In the genomic region with DNA sequence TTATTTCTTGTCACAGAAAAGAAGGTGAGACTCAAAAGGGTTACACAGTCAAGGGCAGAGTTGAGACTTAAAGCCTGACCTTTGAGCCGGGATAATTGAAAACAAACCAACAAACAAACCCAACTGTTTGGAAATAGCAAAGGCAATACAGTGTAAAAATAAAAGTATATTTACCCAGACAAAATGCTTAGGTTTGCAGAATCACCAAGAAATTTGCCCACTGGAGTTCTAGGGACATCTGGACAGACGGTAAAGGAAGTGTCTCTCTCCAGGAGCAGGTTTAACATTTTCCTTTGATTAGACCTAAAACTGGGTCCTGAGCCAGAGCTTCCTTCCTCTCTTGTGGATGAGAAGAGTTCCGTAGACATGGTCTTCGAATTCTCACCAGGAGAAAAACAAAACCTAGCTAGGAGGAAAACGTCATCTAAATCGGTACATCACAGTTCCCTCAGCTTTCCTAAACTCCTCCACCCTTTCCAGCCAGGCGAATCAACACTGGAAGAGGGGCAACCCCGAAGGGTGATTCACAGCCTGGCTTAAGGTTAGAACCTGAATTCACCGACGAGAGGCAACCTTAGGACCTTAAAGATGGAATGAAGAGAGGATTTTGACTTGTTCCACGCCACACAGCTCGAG, we compare ENCODE assay signal across 9 cellular contexts. TPM values are rescaled to one million over a fixed set of nuclear protein-coding genes. Genes with fewer than 3 reads are reported as not detected.
DNase-seq lines count a peak whose midpoint lies in the region; ATAC-seq, FAIRE-seq and TF ChIP-seq lines count a peak whose summit lies in the region.
"Had no signal": no experiment of that assay in that cellular context is flagged by ENCODE, and none has a peak within 500 bp of the region (broad histone marks: within the 10 kb centered on the region; RNA-seq: fewer than 3 reads in every experiment).

No MANE protein-coding gene starts in this region.

- BruUV-seq in OCI-LY7 (replicated peaks; lab: Mats Ljungman, UMichigan) (TSS peak; percentile 70), endothelial cell of umbilical vein (replicated peaks; lab: Mats Ljungman, UMichigan) (TSS peak; percentile 76)

- H3K4me1 ChIP-seq in OCI-LY7 (ENCODE audit: insufficient read depth, low read length, poor library complexity, severe bottlenecking) = peaks cover 15% of the 10 kb centered on the region
- H3K4me1 ChIP-seq in endothelial cell of umbilical vein (ENCODE audit: control insufficient read depth, extremely low read depth, insufficient read depth, low read length) = peaks cover 9% of the 10 kb centered on the region
- peaks cover 7% of the 10 kb centered on the region for H3K4me1 ChIP-seq in parathyroid adenoma

- H3K27me3 ChIP-seq in endothelial cell of umbilical vein (ENCODE audit: control insufficient read depth in 2 of 2, insufficient read depth in 2 of 2, low read length in 2 of 2) (no peaks in the 10 kb centered on the region), parathyroid adenoma (ENCODE audit: control insufficient read depth, insufficient read depth, low read length) (no peaks in the 10 kb centered on the region)

- H4K20me1 ChIP-seq in OCI-LY7 (ENCODE audit: insufficient read depth, low read length) (no peaks in the 10 kb centered on the region), endothelial cell of umbilical vein (replicated peaks; ENCODE audit: control insufficient read depth, extremely low read depth, insufficient read depth, low read length) (no peaks in the 10 kb centered on the region)

- H3K36me3 ChIP-seq in OCI-LY7 (ENCODE audit: insufficient read depth, low read length) (peaks cover 14% of the 10 kb centered on the region; the same call in 1 of the 2 replicates), endothelial cell of umbilical vein (ENCODE audit: control insufficient read depth in 2 of 2, extremely low read depth in 1 of 2, insufficient read depth in 2 of 2, low read length in 2 of 2) (no peaks in the 10 kb centered on the region), parathyroid adenoma (ENCODE audit: control insufficient read depth, insufficient read depth, low read length) (no peaks in the 10 kb centered on the region)

- DNase-seq in EL (peak; percentile 34), OCI-LY7 (ENCODE audit: low spot score) (no peak), endothelial cell of umbilical vein (ENCODE audit: low read depth, low spot score) (no peak), amygdala (lab: John Stamatoyannopoulos, UW) (no peak), NCI-H128 (lab: John Stamatoyannopoulos, UW; ENCODE audit: unreplicated experiment) (no peak), NCI-H748 (lab: John Stamatoyannopoulos, UW; ENCODE audit: unreplicated experiment) (no peak)

- H3K4me2 ChIP-seq in OCI-LY7 (ENCODE audit: low read length) (peak overlapping the region; percentile 80), endothelial cell of umbilical vein (ENCODE audit: insufficient read depth, low read length) (peak overlapping the region; percentile 94), parathyroid adenoma (ENCODE audit: low read length) (peak overlapping the region; percentile 90)

- intact Hi-C loops in OCI-LY7 (cut with micrococcal nuclease; ENCODE audit: unreplicated experiment) = loop anchor here (5.0 kb wide), 2 partner anchors 119 to 299 kb away; a partner anchor contains a TSS
- intact Hi-C loops in endothelial cell of umbilical vein (cut with micrococcal nuclease) = loop anchor here (5.0 kb wide), 1 partner anchor 154 kb away; a partner anchor contains a TSS

- no peak for ATAC-seq in GM19397 (IDR thresholded peaks at IDR 0.05; ENCODE audit: unreplicated experiment)

- no peak for TF ChIP-seq POLR2A in endothelial cell of umbilical vein (IDR thresholded peaks at IDR 0.05; ENCODE audit: low read depth, low read length)

- CTCF ChIA-PET in OCI-LY7 (lab: Charles Lee; ENCODE audit: unreplicated experiment) (interaction anchor here (0.7 kb wide), 1 partner anchor 21 kb away, joined by 3 read pairs; a partner anchor contains a TSS), endothelial cell of umbilical vein (lab: Charles Lee) (interaction anchor here (1.5 to 1.9 kb wide), 2 partner anchors 22 to 108 kb away, joined by 6 to 30 read pairs; a partner anchor contains a TSS)

- H2AFZ ChIP-seq in OCI-LY7 (ENCODE audit: low read length) (peak overlapping the region; percentile 82), endothelial cell of umbilical vein (ENCODE audit: low read depth, low read length) (peak overlapping the region; percentile 83), parathyroid adenoma (peak overlapping the region; percentile 69)

- H3K9me3 ChIP-seq in OCI-LY7 (ENCODE audit: low read length) (no peaks in the 10 kb centered on the region), endothelial cell of umbilical vein (replicated peaks; ENCODE audit: control insufficient read depth, insufficient read depth, low read length) (no peaks in the 10 kb centered on the region), parathyroid adenoma (ENCODE audit: control insufficient read depth, low read length) (no peaks in the 10 kb centered on the region)

- peaks cover 13% of the 10 kb centered on the region; the same call in 1 of the 2 replicates for H3K79me2 ChIP-seq in OCI-LY7 (ENCODE audit: insufficient read depth, low read depth, low read length)
- H3K79me2 ChIP-seq in endothelial cell of umbilical vein (ENCODE audit: control insufficient read depth, insufficient read depth, low read length) = peaks cover 8% of the 10 kb centered on the region
- H3K79me2 ChIP-seq in parathyroid adenoma = no peaks in the 10 kb centered on the region

- H3K9me2 ChIP-seq in OCI-LY7 (ENCODE audit: insufficient read depth, low read length) = no peaks in the 10 kb centered on the region

- POLR2A ChIA-PET in OCI-LY7 (lab: Charles Lee) = interaction anchor here (1.1 to 2.9 kb wide), 5 partner anchors 9 to 148 kb away, joined by 3 to 18 read pairs (median 5); no protein-coding TSS in a partner anchor
- POLR2A ChIA-PET in endothelial cell of umbilical vein (lab: Charles Lee) = no interaction called here

- peak overlapping the region; percentile 83 for H3K4me3 ChIP-seq in OCI-LY7 (ENCODE audit: low read depth, low read length, poor library complexity, severe bottlenecking)
- H3K4me3 ChIP-seq in endothelial cell of umbilical vein (replicated peaks in 1 of 3; ENCODE audit: insufficient read depth in 1 of 3, low read depth in 1 of 3, low read length in 3 of 3) = peak overlapping the region; percentile 55 to 86 (median 79)
- H3K4me3 ChIP-seq in parathyroid adenoma (ENCODE audit: low read depth, low read length) = peak overlapping the region; percentile 53

- H3K27ac ChIP-seq in OCI-LY7 (ENCODE audit: low read depth, low read length, poor library complexity, severe bottlenecking) (peak overlapping the region; percentile 54), endothelial cell of umbilical vein (ENCODE audit: insufficient read depth, low read depth, low read length) (peak overlapping the region; percentile 4), parathyroid adenoma (no peak overlapping the region)

- H3K9me1 ChIP-seq in endothelial cell of umbilical vein (replicated peaks; ENCODE audit: control insufficient read depth, extremely low read depth, insufficient read depth, low read length) = no peaks in the 10 kb centered on the region

- H3K9ac ChIP-seq in endothelial cell of umbilical vein (replicated peaks; ENCODE audit: extremely low read depth, insufficient read depth, low read length) (peak overlapping the region; percentile 47), parathyroid adenoma (no peak overlapping the region)

- TF ChIP-seq CTCF in OCI-LY7 (conservative IDR thresholded peaks at IDR 0.05; ENCODE audit: low read length) (no peak), endothelial cell of umbilical vein (IDR thresholded peaks at IDR 0.05; ENCODE audit: extremely low read depth in 1 of 2, insufficient read depth in 1 of 2, low read depth in 1 of 2, low read length in 2 of 2) (no peak), parathyroid adenoma (IDR thresholded peaks at IDR 0.05) (no peak)

- dilution Hi-C loops in endothelial cell of umbilical vein (cut with MboI; ENCODE audit: extremely low pct_ligation_motif_present, low sequenced_read_pairs) = no loop called here

- peak; percentile 53 for FAIRE-seq in endothelial cell of umbilical vein (lab: Jason Lieb, UNC)

RNA-seq across cellular contexts. Expression of a gene that starts 0.7 kb away (rescaled TPM):
- 19.2 and 21.8 TPM in 2 replicates for total RNA-seq in OCI-LY7 (2014; rRNA removed; shearing (Covaris generic))
- 21.1 and 26.9 TPM in 2 replicates for total RNA-seq in OCI-LY7 (2022)
- total RNA-seq in endothelial cell of umbilical vein = 13.3 and 13.6 TPM in 2 replicates
- polyA plus RNA-seq in endothelial cell of umbilical vein = 5.5 and 8.1 TPM in 2 replicates
- 10.0 and 11.7 TPM in 2 replicates for polyA plus RNA-seq in endothelial cell of umbilical vein (2011; cell fraction: cytosol; rRNA removed)
- polyA plus RNA-seq in endothelial cell of umbilical vein (2011; cell fraction: nucleus; rRNA removed) = 12.0 and 14.4 TPM in 2 replicates
- 3.0 and 8.6 TPM in 2 replicates for polyA plus RNA-seq in endothelial cell of umbilical vein (2012)
- polyA minus RNA-seq in endothelial cell of umbilical vein = 9.1 and 9.4 TPM in 2 replicates
- 4.9 TPM for polyA minus RNA-seq in endothelial cell of umbilical vein (2011; cell fraction: cytosol; rRNA and poly(A)+ RNA removed)
- 5.6 and 11.3 TPM in 2 replicates for polyA minus RNA-seq in endothelial cell of umbilical vein (2011; cell fraction: nucleus; rRNA and poly(A)+ RNA removed)

RNA-seq across cellular contexts. Expression of a gene that starts 7.1 kb away (rescaled TPM):
- total RNA-seq in OCI-LY7 (2014; rRNA removed; shearing (Covaris generic)) = 38.4 and 42.3 TPM in 2 replicates
- total RNA-seq in OCI-LY7 (2022) = 46.5 and 47.8 TPM in 2 replicates
- total RNA-seq in endothelial cell of umbilical vein = 34.2 and 37.4 TPM in 2 replicates
- 37.9 and 41.4 TPM in 2 replicates for polyA plus RNA-seq in endothelial cell of umbilical vein
- polyA plus RNA-seq in endothelial cell of umbilical vein (2011; cell fraction: cytosol; rRNA removed) = 28.2 and 28.6 TPM in 2 replicates
- polyA plus RNA-seq in endothelial cell of umbilical vein (2011; cell fraction: nucleus; rRNA removed) = 29.0 and 32.1 TPM in 2 replicates
- polyA plus RNA-seq in endothelial cell of umbilical vein (2012) = 24.5 and 25.4 TPM in 2 replicates
- 41.0 and 46.1 TPM in 2 replicates for polyA minus RNA-seq in endothelial cell of umbilical vein
- 17.6 TPM for polyA minus RNA-seq in endothelial cell of umbilical vein (2011; cell fraction: cytosol; rRNA and poly(A)+ RNA removed)
- polyA minus RNA-seq in endothelial cell of umbilical vein (2011; cell fraction: nucleus; rRNA and poly(A)+ RNA removed) = 18.1 and 25.7 TPM in 2 replicates

RNA-seq across cellular contexts. Expression of a gene that starts 21.6 kb away (rescaled TPM):
- total RNA-seq in OCI-LY7 (2014; rRNA removed; shearing (Covaris generic)) = 51.1 and 57.1 TPM in 2 replicates
- 63.6 and 64.8 TPM in 2 replicates for total RNA-seq in OCI-LY7 (2022)
- 52.6 and 55.7 TPM in 2 replicates for total RNA-seq in endothelial cell of umbilical vein
- polyA plus RNA-seq in endothelial cell of umbilical vein = 15.8 and 19.0 TPM in 2 replicates
- polyA plus RNA-seq in endothelial cell of umbilical vein (2011; cell fraction: cytosol; rRNA removed) = 22.6 and 24.9 TPM in 2 replicates
- 52.1 and 60.9 TPM in 2 replicates for polyA plus RNA-seq in endothelial cell of umbilical vein (2011; cell fraction: nucleus; rRNA removed)
- 24.6 and 31.8 TPM in 2 replicates for polyA plus RNA-seq in endothelial cell of umbilical vein (2012)
- 70.9 and 72.3 TPM in 2 replicates for polyA minus RNA-seq in endothelial cell of umbilical vein
- polyA minus RNA-seq in endothelial cell of umbilical vein (2011; cell fraction: cytosol; rRNA and poly(A)+ RNA removed) = 26.2 TPM
- polyA minus RNA-seq in endothelial cell of umbilical vein (2011; cell fraction: nucleus; rRNA and poly(A)+ RNA removed) = 43.6 and 55.2 TPM in 2 replicates

RNA-seq across cellular contexts. Expression of a gene that starts 56.5 kb away (rescaled TPM):
- total RNA-seq in OCI-LY7 (2014; rRNA removed; shearing (Covaris generic)) = 0.08 TPM in 1 of 2 replicates, not detected in the other
- total RNA-seq in OCI-LY7 (2022) (not detected in 2 replicates), endothelial cell of umbilical vein (not detected in 2 replicates)
- 0.05 and 0.10 TPM in 2 replicates for polyA plus RNA-seq in endothelial cell of umbilical vein
- polyA plus RNA-seq in endothelial cell of umbilical vein (2011; cell fraction: cytosol; rRNA removed) = 0.03 TPM in 1 of 2 replicates, not detected in the other
- polyA plus RNA-seq in endothelial cell of umbilical vein (2011; cell fraction: nucleus; rRNA removed) = not detected in 2 replicates
- polyA plus RNA-seq in endothelial cell of umbilical vein (2012) = not detected in 2 replicates
- not detected in 2 replicates for polyA minus RNA-seq in endothelial cell of umbilical vein
- not detected for polyA minus RNA-seq in endothelial cell of umbilical vein (2011; cell fraction: cytosol; rRNA and poly(A)+ RNA removed)
- polyA minus RNA-seq in endothelial cell of umbilical vein (2011; cell fraction: nucleus; rRNA and poly(A)+ RNA removed) = not detected in 2 replicates
- total RNA-seq: lung microvascular endothelial cell had no signal
